Comparison of ENCODE assay signal across 14 cellular contexts in genomic region chr5:14726066-14726838, GRCh38.
A peak's percentile ranks its signal among the peaks of the same experiment; 100 is the strongest.
DNase-seq lines count a peak whose midpoint lies in the region; ATAC-seq and TF ChIP-seq lines count a peak whose summit lies in the region.
"Had no signal": no experiment of that assay in that cellular context is flagged by ENCODE, and none has a peak within 500 bp of the region (broad histone marks: within the 10 kb centered on the region; RNA-seq: fewer than 3 reads in every experiment).

No MANE protein-coding gene starts in this region.

- no peak overlapping the region for H3K4me3 ChIP-seq in dorsolateral prefrontal cortex
- H3K4me3 ChIP-seq: skin epidermis had no signal

- no peaks in the 10 kb centered on the region for H3K27me3 ChIP-seq in dorsolateral prefrontal cortex

- DNase-seq in AG08395 (ENCODE audit: low spot score) (peak; percentile 55), NCI-H226 (peak; percentile 56), dedifferentiated amniotic fluid mesenchymal stem cell (ENCODE audit: extremely low spot score) (peak; percentile 23), kidney tubule cell (ENCODE audit: low spot score) (peak; percentile 43), dorsolateral prefrontal cortex (no peak), OCI-M1 (lab: John Stamatoyannopoulos, UW) (no peak), ureter (ENCODE audit: low spot score) (no peak)
- DNase-seq: activated CD4-positive, alpha-beta T cell treated with anti-CD3 and anti-CD28 coated beads, Interleukin-2, amount 50 U/mL, for 1 hour; GOT3; kidney glomerular epithelial cell; naive thymus-derived CD8-positive, alpha-beta T cell; T-cell had no signal

- intact Hi-C loops in dorsolateral prefrontal cortex (cut with DNase I): loop anchor here (2.0 to 5.0 kb wide), 3 partner anchors 39 to 279 kb away; no protein-coding TSS in a partner anchor

- no peak for ATAC-seq in HG02884 (IDR thresholded peaks at IDR 0.05; ENCODE audit: unreplicated experiment)
- ATAC-seq: naive thymus-derived CD8-positive, alpha-beta T cell; T-cell had no signal

- TF ChIP-seq CTCF in dorsolateral prefrontal cortex (IDR thresholded peaks at IDR 0.05 in 54 of 56, conservative IDR thresholded peaks at IDR 0.05 in 2 of 56; ENCODE audit: low read depth in 1 of 56, partially characterized antibody in 56 of 56): no peak

- peak overlapping the region in 25 of 59 donors; percentile 90 to 100 (median 95) for H3K27ac ChIP-seq in dorsolateral prefrontal cortex
- H3K27ac ChIP-seq: skin epidermis had no signal

Comparison
In these comparisons a context has a peak if more than half of its experiments do, and no peak if none do; other contexts are left out.
1. DNase-seq: peak in AG08395 (single experiment), NCI-H226 (single experiment), dedifferentiated amniotic fluid mesenchymal stem cell (single experiment) and kidney tubule cell (single experiment); none in dorsolateral prefrontal cortex (0 of 10), OCI-M1 (single experiment) and ureter (single experiment).